In the genomic region with DNA sequence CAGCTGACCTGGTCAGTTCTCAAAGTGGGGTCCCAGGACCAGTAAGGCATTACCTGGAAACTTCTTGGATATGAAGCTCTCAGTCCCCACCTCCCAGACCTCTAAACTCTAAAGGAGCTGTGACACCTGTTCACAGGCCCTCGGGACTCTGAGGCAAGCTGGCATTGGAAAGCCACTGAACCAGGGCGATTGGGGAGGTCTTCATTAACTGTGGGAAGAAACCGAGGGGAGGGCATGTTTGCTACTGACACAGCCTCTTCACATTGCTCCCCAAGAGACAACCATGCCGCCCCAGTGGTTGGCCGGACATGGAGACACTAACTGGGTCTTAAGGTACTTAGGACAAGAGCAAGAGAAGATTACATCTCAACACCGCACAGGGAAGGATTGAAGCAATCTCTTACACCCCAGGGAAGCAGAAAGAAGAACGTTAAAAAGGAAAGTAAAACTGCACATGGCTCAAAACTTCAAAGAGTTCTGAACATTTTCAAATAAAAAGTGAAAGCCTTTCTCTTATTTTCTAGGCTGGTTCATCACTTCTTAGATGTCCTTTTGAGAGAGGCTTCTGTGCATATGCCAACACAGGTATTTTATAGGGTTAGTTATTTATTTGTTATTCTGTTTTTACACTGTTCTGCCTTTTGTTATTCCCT, we compare ENCODE assay signal across 9 cellular contexts.
A peak's percentile ranks its signal among the peaks of the same experiment; 100 is the strongest.
DNase-seq lines count a peak whose midpoint lies in the region; ATAC-seq and TF ChIP-seq lines count a peak whose summit lies in the region.
"Had no signal": no experiment of that assay in that cellular context is flagged by ENCODE, and none has a peak within 500 bp of the region (broad histone marks: within the 10 kb centered on the region; RNA-seq: fewer than 3 reads in every experiment).

No MANE protein-coding gene starts in this region.

- H2AK5ac ChIP-seq in mesenchymal stem cell (ENCODE audit: low read length, severe bottlenecking), result no peak overlapping the region

- H3K27ac Mint-ChIP-seq in T-helper 17 cell, result peak overlapping the region; percentile 47

- H3K14ac ChIP-seq in mesenchymal stem cell (ENCODE audit: low read length in 2 of 2), result no peak overlapping the region

- H3K4me1 Mint-ChIP-seq in T-helper 17 cell, result peaks cover 7% of the 10 kb centered on the region

- no peak overlapping the region for H4K91ac ChIP-seq in mesenchymal stem cell (ENCODE audit: low read length)

- H3K27me3 ChIP-seq in mesenchymal stem cell (ENCODE audit: control insufficient read depth in 1 of 2, insufficient read depth in 1 of 2, low read length in 2 of 2), result peaks cover 13 to 19% of the 10 kb centered on the region in 2 experiments

- H3K4me3 Mint-ChIP-seq in T-helper 17 cell, result peak overlapping the region; percentile 67

- H3K27me3 Mint-ChIP-seq in T-helper 17 cell, result no peaks in the 10 kb centered on the region

- TF ChIP-seq CTCF in coronary artery (IDR thresholded peaks at IDR 0.05), result no peak

- H3K27ac ChIP-seq in coronary artery, result no peak overlapping the region
- no peak overlapping the region for H3K27ac ChIP-seq in mesenchymal stem cell (ENCODE audit: low read length, poor library complexity, severe bottlenecking)

- H4K8ac ChIP-seq in mesenchymal stem cell (ENCODE audit: low read length), result no peak overlapping the region

- no peak overlapping the region for H2BK120ac ChIP-seq in mesenchymal stem cell (ENCODE audit: low read depth, low read length)

- no peak overlapping the region for H3K9ac ChIP-seq in mesenchymal stem cell (ENCODE audit: low read length)

- H2BK12ac ChIP-seq in mesenchymal stem cell (ENCODE audit: low read length in 2 of 2), result no peak overlapping the region

- DNase-seq in activated CD8-positive, alpha-beta memory T cell treated with anti-CD3 and anti-CD28 coated beads for 24 hours, result peak; percentile 64
- no peak for DNase-seq in activated CD8-positive, alpha-beta memory T cell treated with anti-CD3 and anti-CD28 coated beads, Interleukin-2, amount 50 U/mL, for 4 hours
- DNase-seq in T-helper 17 cell (no peak), sciatic nerve (ENCODE audit: low spot score) (peak; percentile 30), coronary artery (ENCODE audit: low spot score) (no peak), mesenchymal stem cell (no peak)
- no peak for DNase-seq in stimulated activated CD4-positive, alpha-beta T cell treated with anti-CD3 and anti-CD28 coated beads, Interleukin-4, amount 100 ng/mL, for 4 hours
- DNase-seq: activated gamma-delta T cell had no signal

- H3K9me3 ChIP-seq in T-helper 17 cell (ENCODE audit: control insufficient read depth, low read length, poor library complexity, severe bottlenecking) (no peaks in the 10 kb centered on the region), mesenchymal stem cell (ENCODE audit: control insufficient read depth, low read length) (no peaks in the 10 kb centered on the region)

- H3K36me3 Mint-ChIP-seq in T-helper 17 cell (ENCODE audit: low read depth), result no peaks in the 10 kb centered on the region

- intact Hi-C loops in sciatic nerve (cut with DNase I), result no loop called here

- H3K4ac ChIP-seq in mesenchymal stem cell (ENCODE audit: low read depth in 1 of 2, low read length in 2 of 2), result no peak overlapping the region

- no peaks in the 10 kb centered on the region for H3K79me1 ChIP-seq in mesenchymal stem cell (replicated peaks; ENCODE audit: low read length, poor library complexity, severe bottlenecking)

- no peak overlapping the region for H2BK5ac ChIP-seq in mesenchymal stem cell (ENCODE audit: low read depth, low read length, poor library complexity, severe bottlenecking)

- H3K23ac ChIP-seq in mesenchymal stem cell (ENCODE audit: low read length in 2 of 2), result no peak overlapping the region

- no peak overlapping the region for H2AFZ ChIP-seq in mesenchymal stem cell (ENCODE audit: low read depth, low read length)

- H3K4me2 ChIP-seq in mesenchymal stem cell (ENCODE audit: low read length, poor library complexity, severe bottlenecking), result no peak overlapping the region

- no peak overlapping the region for H2BK15ac ChIP-seq in mesenchymal stem cell (ENCODE audit: low read depth, poor library complexity, severe bottlenecking)

- ATAC-seq in GM21723 (IDR thresholded peaks at IDR 0.05; ENCODE audit: unreplicated experiment) (peak; percentile 69), T-helper 17 cell (no peak), sciatic nerve (no peak)

- 84% methylated on average over 7 of the region's 7 CpGs for WGBS in mesenchymal stem cell

- H3K4me1 ChIP-seq in mesenchymal stem cell (ENCODE audit: control insufficient read depth, insufficient read depth, low read depth, low read length), result peaks cover 26% of the 10 kb centered on the region

- peaks cover 0 to 3% of the 10 kb centered on the region in 2 experiments for H3K36me3 ChIP-seq in mesenchymal stem cell (ENCODE audit: control insufficient read depth in 1 of 2, insufficient read depth in 2 of 2, low read depth in 1 of 2, low read length in 2 of 2)

- no peak overlapping the region for H3K18ac ChIP-seq in mesenchymal stem cell (ENCODE audit: low read depth in 1 of 2, low read length in 2 of 2)

- no peak overlapping the region for H3K4me3 ChIP-seq in coronary artery
- no peak overlapping the region for H3K4me3 ChIP-seq in mesenchymal stem cell (ENCODE audit: insufficient read depth in 1 of 2, low read depth in 1 of 2, low read length in 2 of 2)

Comparison
In these comparisons a context has a peak if more than half of its experiments do, and no peak if none do; other contexts are left out.
1. DNase-seq: peak in activated CD8-positive, alpha-beta memory T cell treated with anti-CD3 and anti-CD28 coated beads for 24 hours (single experiment) and sciatic nerve (single experiment); none in activated CD8-positive, alpha-beta memory T cell treated with anti-CD3 and anti-CD28 coated beads, Interleukin-2, amount 50 U/mL, for 4 hours (single experiment), T-helper 17 cell (0 of 3), stimulated activated CD4-positive, alpha-beta T cell treated with anti-CD3 and anti-CD28 coated beads, Interleukin-4, amount 100 ng/mL, for 4 hours (0 of 2), coronary artery (single experiment) and mesenchymal stem cell (single experiment).